ENCODE assay signal across 8 cellular contexts in genomic region chr11:13276454-13276851, GRCh38. TPM values are rescaled to one million over a fixed set of nuclear protein-coding genes. Genes with fewer than 3 reads are reported as not detected.
DNase-seq lines count a peak whose midpoint lies in the region; ATAC-seq and TF ChIP-seq lines count a peak whose summit lies in the region.

No MANE protein-coding gene starts in this region.

- WGBS in psoas muscle, 3 donors, result 5 to 7% (median 5%) methylated on average over 10 of the region's 10 CpGs

- H3K4me2 ChIP-seq in fibroblast of lung (ENCODE audit: extremely low read depth, insufficient read depth, low read length), result peak overlapping the region; percentile 99

- ATAC-seq in T-helper 17 cell, result no peak
- no peak for ATAC-seq in psoas muscle
- ATAC-seq in GM21529 (IDR thresholded peaks at IDR 0.05; ENCODE audit: unreplicated experiment), result no peak

- H4K20me1 ChIP-seq in fibroblast of lung (ENCODE audit: control insufficient read depth, extremely low read depth, insufficient read depth, low read length), result no peaks in the 10 kb centered on the region

- H3K9me3 ChIP-seq in T-helper 17 cell (ENCODE audit: control insufficient read depth, low read length, poor library complexity, severe bottlenecking), result no peaks in the 10 kb centered on the region
- H3K9me3 ChIP-seq in fibroblast of lung (ENCODE audit: control insufficient read depth, insufficient read depth, low read depth, low read length), result no peaks in the 10 kb centered on the region
- H3K9me3 ChIP-seq in psoas muscle, result no peaks in the 10 kb centered on the region

- peak overlapping the region; percentile 80 for H2AFZ ChIP-seq in fibroblast of lung (ENCODE audit: low read length)

- TF ChIP-seq CTCF in GM06990 (IDR thresholded peaks at IDR 0.05; ENCODE audit: insufficient read depth, low read length, poor library complexity, severe bottlenecking), result no peak
- TF ChIP-seq CTCF in fibroblast of lung (conservative IDR thresholded peaks at IDR 0.05 in 1 of 2, IDR thresholded peaks at IDR 0.05 in 1 of 2; ENCODE audit: low read depth in 1 of 2, low read length in 2 of 2), result no peak
- TF ChIP-seq CTCF in psoas muscle (IDR thresholded peaks at IDR 0.05), result no peak
- no peak for TF ChIP-seq CTCF in GM20000 (IDR thresholded peaks at IDR 0.05; ENCODE audit: extremely low read depth, missing control alignments)

- no peak for DNase-seq in GM06990 (ENCODE audit: extremely low read depth, insufficient read length)
- DNase-seq in T-helper 17 cell, result no peak
- DNase-seq in fibroblast of lung (ENCODE audit: low read depth in 2 of 2), result no peak
- no peak for DNase-seq in psoas muscle
- no peak for DNase-seq in DMS79 treated with DMSO at 0.1 percent for 48 hours (lab: John Stamatoyannopoulos, UW)
- no peak for DNase-seq in T1000 (lab: John Stamatoyannopoulos, UW)
- no peak for DNase-seq in GM20000 (ENCODE audit: low spot score)

- H3K9ac ChIP-seq in fibroblast of lung (ENCODE audit: insufficient read depth, low read length), result no peak overlapping the region

- H3K4me1 Mint-ChIP-seq in T-helper 17 cell, result peaks cover 46% of the 10 kb centered on the region

- H3K4me3 Mint-ChIP-seq in T-helper 17 cell, result peak overlapping the region; percentile 97

- H3K27ac ChIP-seq in fibroblast of lung (ENCODE audit: insufficient read depth, low read length) (no peak overlapping the region), psoas muscle (peak overlapping the region; percentile 76)

- H3K79me2 ChIP-seq in fibroblast of lung (ENCODE audit: control insufficient read depth, insufficient read depth, low read length), result peaks cover 12% of the 10 kb centered on the region

- peak overlapping the region; percentile 97 for H3K27ac Mint-ChIP-seq in T-helper 17 cell

- H3K27me3 ChIP-seq in GM06990 (replicated peaks; ENCODE audit: control insufficient read depth, insufficient read depth, low read length), result no peaks in the 10 kb centered on the region
- H3K27me3 ChIP-seq in fibroblast of lung (ENCODE audit: control insufficient read depth, insufficient read depth, low read length), result no peaks in the 10 kb centered on the region
- peaks cover 0 to 6% (median 0%) of the 10 kb centered on the region in 3 donors for H3K27me3 ChIP-seq in psoas muscle (ENCODE audit: insufficient read depth in 3 of 3, low read length in 2 of 3)

- peaks cover 2% of the 10 kb centered on the region for H3K36me3 Mint-ChIP-seq in T-helper 17 cell (ENCODE audit: low read depth)

- peaks cover 16% of the 10 kb centered on the region for H3K27me3 Mint-ChIP-seq in T-helper 17 cell

- intact Hi-C loops in psoas muscle (cut with DNase I), result loop anchor here (5.0 kb wide), 1 partner anchor 56 kb away; no protein-coding TSS in a partner anchor

- H3K4me1 ChIP-seq in fibroblast of lung (ENCODE audit: control insufficient read depth, extremely low read depth, insufficient read depth, low read length), result peaks cover 2% of the 10 kb centered on the region
- peaks cover 29% of the 10 kb centered on the region for H3K4me1 ChIP-seq in psoas muscle

- H3K36me3 ChIP-seq in GM06990 (ENCODE audit: control insufficient read depth, insufficient read depth, low read length) (no peaks in the 10 kb centered on the region), fibroblast of lung (ENCODE audit: control insufficient read depth, insufficient read depth, low read length) (no peaks in the 10 kb centered on the region), psoas muscle (ENCODE audit: insufficient read depth in 1 of 2, low read depth in 1 of 2) (no peaks in the 10 kb centered on the region)

- peak overlapping the region; percentile 83 for H3K4me3 ChIP-seq in GM06990 (replicated peaks; ENCODE audit: low read depth, low read length)
- peak overlapping the region; percentile 66 to 92 (median 82) for H3K4me3 ChIP-seq in fibroblast of lung (replicated peaks in 1 of 4; ENCODE audit: control extremely low read depth in 1 of 4, insufficient read depth in 1 of 4, low read depth in 3 of 4, low read length in 4 of 4)
- peak overlapping the region; percentile 99 for H3K4me3 ChIP-seq in psoas muscle

RNA-seq across cellular contexts. Expression of gene BMAL1, which starts 1.1 kb away (rescaled TPM):
- total RNA-seq in T-helper 17 cell (100 to 1,000 TPM; 143 to 144 TPM), fibroblast of lung (11.2 and 13.1 TPM in 2 replicates), psoas muscle (10 to 100 TPM; 15.1 to 35.4 (median 23.4) TPM)
- polyA plus RNA-seq in fibroblast of lung (10.7 and 12.9 TPM in 2 replicates), psoas muscle (10 to 100 TPM in 2 of 3 donors, 1 to 10 TPM in 1; 7.4 to 34.6 (median 28.2) TPM)
- 6.3 and 8.2 TPM in 2 replicates for polyA plus RNA-seq in fibroblast of lung (2012)
- 3.6 and 11.7 TPM in 2 replicates for polyA minus RNA-seq in fibroblast of lung (ENCODE audit: low replicate concordance)
